ENCODE assay signal across 8 cellular contexts in the genomic region with DNA sequence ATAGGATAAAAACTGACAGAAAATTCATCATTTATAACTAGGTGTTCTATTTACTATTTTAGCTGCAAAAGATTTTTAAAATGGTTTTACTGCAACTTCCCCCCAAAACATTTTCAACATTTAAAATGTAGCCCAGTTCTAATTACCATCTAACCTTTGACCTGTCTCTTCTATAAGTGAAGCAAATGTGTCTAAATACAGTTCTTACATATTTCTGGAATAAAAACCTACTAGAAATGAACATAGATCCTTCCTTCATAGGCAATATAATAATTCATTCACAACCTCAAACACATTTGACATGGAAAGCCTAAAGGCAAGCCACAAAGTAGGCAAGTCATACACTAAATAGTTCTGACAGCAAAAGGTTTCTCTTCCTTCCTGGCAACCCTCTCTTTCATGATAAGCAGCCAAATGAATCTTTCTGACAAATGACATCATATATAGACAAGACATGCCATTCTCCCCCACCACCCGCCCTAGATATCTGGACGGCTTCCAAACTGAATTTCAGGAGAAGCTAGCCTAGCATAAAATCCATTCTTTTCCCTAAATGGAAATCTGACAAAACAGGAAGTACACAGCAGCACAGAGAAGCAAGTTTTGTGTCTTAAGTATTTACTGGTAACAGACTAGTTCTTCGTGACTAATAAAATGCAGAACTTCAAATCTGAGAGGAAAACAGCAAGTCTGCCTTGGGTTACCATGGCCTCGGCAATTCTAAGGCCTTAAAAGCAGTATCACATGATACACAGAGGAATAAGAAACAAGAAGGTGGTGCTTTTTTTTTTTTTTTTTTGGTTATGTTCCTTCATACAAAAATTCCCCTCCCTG. TPM values are rescaled to one million over a fixed set of nuclear protein-coding genes. Genes with fewer than 3 reads are reported as not detected.
A peak's percentile ranks its signal among the peaks of the same experiment; 100 is the strongest.
DNase-seq lines count a peak whose midpoint lies in the region; ATAC-seq and TF ChIP-seq lines count a peak whose summit lies in the region.

No MANE protein-coding gene starts in this region.

- in situ Hi-C loops in G401 (cut with HindIII; ENCODE audit: low sequenced_read_pairs) = no loop called here

- H3K36me3 ChIP-seq in Peyer's patch (peaks cover 0 to 70% (median 0%) of the 10 kb centered on the region in 3 donors), left lung (peaks cover 0 to 67% of the 10 kb centered on the region in 2 donors), H7 (replicated peaks; ENCODE audit: control insufficient read depth, insufficient read depth, low read length) (peaks cover 12% of the 10 kb centered on the region)

- TF ChIP-seq CTCF in HFF-Myc (IDR thresholded peaks at IDR 0.05; ENCODE audit: low read depth, low read length, missing control alignments) (no peak), Peyer's patch (IDR thresholded peaks at IDR 0.05) (no peak), choroid plexus epithelial cell (conservative IDR thresholded peaks at IDR 0.05; ENCODE audit: low read depth, low read length) (no peak), left lung (IDR thresholded peaks at IDR 0.05) (no peak)

- H3K4me3 ChIP-seq in HFF-Myc (replicated peaks; ENCODE audit: low read depth, low read length) (no peak overlapping the region), Peyer's patch (no peak overlapping the region), choroid plexus epithelial cell (ENCODE audit: low read depth, low read length) (no peak overlapping the region), left lung (no peak overlapping the region), H7 (ENCODE audit: insufficient read depth, low read depth, low read length) (no peak overlapping the region)

- no peaks in the 10 kb centered on the region for H3K9me3 ChIP-seq in Peyer's patch
- no peaks in the 10 kb centered on the region for H3K9me3 ChIP-seq in left lung

- peaks cover 0 to 17% (median 6%) of the 10 kb centered on the region in 4 donors for H3K4me1 ChIP-seq in Peyer's patch
- peaks cover 29 to 55% of the 10 kb centered on the region in 2 donors for H3K4me1 ChIP-seq in left lung

- ATAC-seq in left lung = peak; percentile 86

- H3K27me3 ChIP-seq in Peyer's patch (no peaks in the 10 kb centered on the region), left lung (no peaks in the 10 kb centered on the region), H7 (ENCODE audit: control insufficient read depth, insufficient read depth, low read length) (no peaks in the 10 kb centered on the region)

- peak overlapping the region; percentile 30 to 53 (median 42) for H3K27ac ChIP-seq in Peyer's patch
- peak overlapping the region; percentile 85 to 86 for H3K27ac ChIP-seq in left lung

- peak; percentile 46 for DNase-seq in G401 (ENCODE audit: low spot score)
- peak; percentile 81 for DNase-seq in HFF-Myc (ENCODE audit: extremely low read depth, low read depth)
- no peak for DNase-seq in Peyer's patch
- DNase-seq in choroid plexus epithelial cell (ENCODE audit: low read depth) = peak; percentile 95
- DNase-seq in left lung = no peak
- peak; percentile 71 for DNase-seq in superior temporal gyrus (ENCODE audit: extremely low spot score)
- no peak for DNase-seq in SK-N-DZ (ENCODE audit: low spot score)
- no peak for DNase-seq in H7

- no peak for TF ChIP-seq POLR2A in Peyer's patch (IDR thresholded peaks at IDR 0.05)

- intact Hi-C loops in left lung (cut with DNase I) = no loop called here

RNA-seq across cellular contexts. Expression of a gene that starts 17.2 kb away (rescaled TPM):
- total RNA-seq in G401 (2014; rRNA removed; shearing (Covaris generic)) = 6.9 and 8.5 TPM in 2 replicates
- 10 to 100 TPM; 22.9 to 66.0 (median 26.7) TPM for total RNA-seq in Peyer's patch
- 10 to 100 TPM; 27.6 to 27.7 TPM for total RNA-seq in left lung
- polyA plus RNA-seq in SK-N-DZ (2014; cell fraction: cytosol; rRNA removed) = 3.5 and 4.4 TPM in 2 replicates
- 11.0 and 14.2 TPM in 2 replicates for polyA plus RNA-seq in SK-N-DZ (2014; cell fraction: nucleus; rRNA removed)
- 3.5 and 5.9 TPM in 2 replicates for total RNA-seq in H7 (2014; rRNA removed; shearing (Covaris generic))

RNA-seq across cellular contexts. Expression of a gene that starts 36.5 kb away (rescaled TPM):
- 208 and 305 TPM in 2 replicates for total RNA-seq in G401 (2014; rRNA removed; shearing (Covaris generic))
- total RNA-seq in Peyer's patch (100 to 1,000 TPM in 2 of 4 donors, 10 to 100 TPM in 2; 78.5 to 199 (median 112) TPM), left lung (100 to 1,000 TPM; 152 to 238 TPM)
- 200 and 225 TPM in 2 replicates for polyA plus RNA-seq in SK-N-DZ (2014; cell fraction: cytosol; rRNA removed)
- polyA plus RNA-seq in SK-N-DZ (2014; cell fraction: nucleus; rRNA removed) = 116 and 148 TPM in 2 replicates
- total RNA-seq in H7 (2014; rRNA removed; shearing (Covaris generic)) = 132 and 136 TPM in 2 replicates

Comparison
In these comparisons a context has a peak if more than half of its experiments do, and no peak if none do; other contexts are left out.
1. DNase-seq: peak in G401 (single experiment), HFF-Myc (single experiment), choroid plexus epithelial cell (single experiment) and superior temporal gyrus (single experiment); none in Peyer's patch (0 of 3), left lung (0 of 2), SK-N-DZ (single experiment) and H7 (single experiment).